In genomic region chr17:28643979-28644781, GRCh38 we compare ENCODE assay signal across 8 cellular contexts. TPM values are rescaled to one million over a fixed set of nuclear protein-coding genes. Genes with fewer than 3 reads are reported as not detected.
DNase-seq lines count a peak whose midpoint lies in the region; ATAC-seq and TF ChIP-seq lines count a peak whose summit lies in the region.

No MANE protein-coding gene starts in this region.

- peaks cover 8% of the 10 kb centered on the region for H3K36me3 ChIP-seq in colonic mucosa

- H3K27me3 Mint-ChIP-seq in CD4-positive, alpha-beta T cell: no peaks in the 10 kb centered on the region
- H3K27me3 Mint-ChIP-seq in T-cell: no peaks in the 10 kb centered on the region
- H3K27me3 Mint-ChIP-seq in stimulated activated memory B cell treated with anti-CD40 and anti-IgM and Interleukin-4, amounts not matched to agents 10 μg/mL and 1 μg/mL and 100 μg/mL, for 72 hours: no peaks in the 10 kb centered on the region

- POLR2A ChIA-PET in CD4-positive, alpha-beta T cell (lab: Charles Lee): interaction anchor here (0.6 to 8.1 kb wide), 15 partner anchors 18 to 604 kb away, joined by 3 to 115 read pairs (median 8); partner anchors contain the start of genes ALDOC, NEK8, PHF12 and PIGS
- POLR2A ChIA-PET in T-cell (lab: Charles Lee): interaction anchor here (0.5 to 1.0 kb wide), 2 partner anchors 18 to 266 kb away, joined by 3 to 9 read pairs; partner anchors contain the start of genes SDF2 (in 1 of the 2) and SUPT6H (in 1 of the 2)

- H3K4me3 ChIP-seq in colonic mucosa: peak overlapping the region; percentile 83

- intact Hi-C loops in CD4-positive, alpha-beta T cell (cut with DNase I, micrococcal nuclease): loop anchor here in 1 of 2 experiments (2.0 to 10.0 kb wide), 3 partner anchors 45 to 309 kb away; partner anchors contain the start of genes ALDOC, IFT20, SPAG5 and TNFAIP1
- intact Hi-C loops in colonic mucosa (cut with DNase I) (loop anchor here (5.0 to 10.0 kb wide), 2 partner anchors 47 to 81 kb away; partner anchors contain the start of genes NEK8, SPAG5 and TLCD1), posterior vena cava (cut with DNase I) (loop anchor here in 1 of 2 donors (5.0 kb wide), 1 partner anchor 1468 kb away; no protein-coding TSS in a partner anchor)

- no peaks in the 10 kb centered on the region for H3K9me3 ChIP-seq in CD4-positive, alpha-beta T cell (ENCODE audit: control insufficient read depth, low read length)
- H3K9me3 ChIP-seq in colonic mucosa: no peaks in the 10 kb centered on the region

- no peaks in the 10 kb centered on the region for H3K9me3 Mint-ChIP-seq in CD4-positive, alpha-beta T cell
- no peaks in the 10 kb centered on the region for H3K9me3 Mint-ChIP-seq in T-cell
- no peaks in the 10 kb centered on the region for H3K9me3 Mint-ChIP-seq in stimulated activated memory B cell treated with anti-CD40 and anti-IgM and Interleukin-4, amounts not matched to agents 10 μg/mL and 1 μg/mL and 100 μg/mL, for 72 hours

- H3K4me1 Mint-ChIP-seq in CD4-positive, alpha-beta T cell (ENCODE audit: low read depth): peaks cover 45% of the 10 kb centered on the region
- peaks cover 39 to 48% (median 43%) of the 10 kb centered on the region in 3 donors for H3K4me1 Mint-ChIP-seq in T-cell
- H3K4me1 Mint-ChIP-seq in stimulated activated memory B cell treated with anti-CD40 and anti-IgM and Interleukin-4, amounts not matched to agents 10 μg/mL and 1 μg/mL and 100 μg/mL, for 72 hours: peaks cover 37% of the 10 kb centered on the region

- H3K4me3 Mint-ChIP-seq in CD4-positive, alpha-beta T cell: peak overlapping the region; percentile 93
- peak overlapping the region; percentile 85 to 94 (median 92) for H3K4me3 Mint-ChIP-seq in T-cell
- peak overlapping the region; percentile 92 for H3K4me3 Mint-ChIP-seq in stimulated activated memory B cell treated with anti-CD40 and anti-IgM and Interleukin-4, amounts not matched to agents 10 μg/mL and 1 μg/mL and 100 μg/mL, for 72 hours

- peak overlapping the region; percentile 96 for H3K27ac Mint-ChIP-seq in CD4-positive, alpha-beta T cell
- peak overlapping the region; percentile 88 to 91 for H3K27ac Mint-ChIP-seq in T-cell
- H3K27ac Mint-ChIP-seq in stimulated activated memory B cell treated with anti-CD40 and anti-IgM and Interleukin-4, amounts not matched to agents 10 μg/mL and 1 μg/mL and 100 μg/mL, for 72 hours: peak overlapping the region; percentile 90

- no peak for TF ChIP-seq CTCF in CD4-positive, alpha-beta T cell (IDR thresholded peaks at IDR 0.05)
- TF ChIP-seq CTCF in LNCAP (IDR thresholded peaks at IDR 0.05) (peak; percentile 36; the same call in 1 of the 2 replicates), colonic mucosa (IDR thresholded peaks at IDR 0.05) (peak; percentile 63)

- H3K9ac ChIP-seq in colonic mucosa (ENCODE audit: low read depth in 2 of 2, low read length in 2 of 2): peak overlapping the region; percentile 77 to 95

- peak overlapping the region; percentile 76 for H3K27ac ChIP-seq in CD4-positive, alpha-beta T cell (ENCODE audit: low read depth, low read length)
- H3K27ac ChIP-seq in colonic mucosa (peak overlapping the region; percentile 97), layer of hippocampus (ENCODE audit: low read depth, low read length) (peak overlapping the region; percentile 77)

- ATAC-seq in CD4-positive, alpha-beta T cell (ENCODE audit: poor library complexity): no peak
- ATAC-seq in GM19023 (IDR thresholded peaks at IDR 0.05; ENCODE audit: unreplicated experiment) (peak; percentile 10), T-cell (replicated peaks in 1 of 4) (no peak)
- peak; percentile 27 for ATAC-seq in stimulated activated memory B cell treated with anti-CD40 and anti-IgM and Interleukin-4, amounts not matched to agents 10 μg/mL and 1 μg/mL and 100 μg/mL, for 72 hours

- peaks cover 7% of the 10 kb centered on the region for H3K4me1 ChIP-seq in colonic mucosa

- H3K27me3 ChIP-seq in CD4-positive, alpha-beta T cell (ENCODE audit: control insufficient read depth, insufficient read depth, low read length): no peaks in the 10 kb centered on the region
- no peaks in the 10 kb centered on the region for H3K27me3 ChIP-seq in colonic mucosa
- no peaks in the 10 kb centered on the region for H3K27me3 ChIP-seq in layer of hippocampus (ENCODE audit: control insufficient read depth, insufficient read depth, low read length)

- H3K36me3 Mint-ChIP-seq in CD4-positive, alpha-beta T cell (ENCODE audit: low read depth): peaks cover 83% of the 10 kb centered on the region
- H3K36me3 Mint-ChIP-seq in T-cell: peaks cover 31% of the 10 kb centered on the region
- H3K36me3 Mint-ChIP-seq in stimulated activated memory B cell treated with anti-CD40 and anti-IgM and Interleukin-4, amounts not matched to agents 10 μg/mL and 1 μg/mL and 100 μg/mL, for 72 hours: peaks cover 42% of the 10 kb centered on the region

- CTCF ChIA-PET in CD4-positive, alpha-beta T cell (lab: Charles Lee): interaction anchor here (0.9 to 3.7 kb wide), 6 partner anchors 10 to 480 kb away, joined by 3 to 27 read pairs (median 3); partner anchors contain the start of genes ALDOC, NEK8, SDF2 and SUPT6H
- CTCF ChIA-PET in T-cell (lab: Charles Lee): interaction anchor here in 1 of 2 donors (0.6 to 4.8 kb wide), 3 partner anchors 18 to 106 kb away, joined by 3 to 63 read pairs (median 5); partner anchors contain the start of genes SDF2 and SUPT6H

- peak in 3 of 10 experiments; percentile 12 to 38 (median 13) for DNase-seq in CD4-positive, alpha-beta T cell
- peak in 7 of 34 experiments; percentile 3 to 33 (median 8) for DNase-seq in T-cell
- peak; percentile 60 for DNase-seq in colonic mucosa
- DNase-seq in posterior vena cava (ENCODE audit: low spot score): no peak

RNA-seq across cellular contexts. Expression of gene BLTP2, which starts 0.8 kb away (rescaled TPM):
- 100 to 1,000 TPM; 120 to 124 TPM for total RNA-seq in CD4-positive, alpha-beta T cell
- total RNA-seq in T-cell: 100 to 1,000 TPM; 129 to 156 (median 138) TPM
- total RNA-seq in colonic mucosa: 100 to 1,000 TPM; 114 to 202 TPM
- 100 to 1,000 TPM; 105 to 120 TPM for total RNA-seq in posterior vena cava

RNA-seq across cellular contexts. Expression of gene SDF2, which starts 17.5 kb away (rescaled TPM):
- total RNA-seq in CD4-positive, alpha-beta T cell: 10 to 100 TPM; 30.3 to 32.0 TPM
- total RNA-seq in T-cell (10 to 100 TPM; 25.3 to 45.8 (median 43.9) TPM), colonic mucosa (10 to 100 TPM; 50.7 to 56.4 TPM), posterior vena cava (10 to 100 TPM; 30.7 to 33.5 TPM)

RNA-seq across cellular contexts. Expression of gene SUPT6H, which starts 17.8 kb away (rescaled TPM):
- 100 to 1,000 TPM; 149 to 151 TPM for total RNA-seq in CD4-positive, alpha-beta T cell
- 100 to 1,000 TPM in 2 of 5 donors, 10 to 100 TPM in 3; 89.2 to 129 (median 95.7) TPM for total RNA-seq in T-cell
- 10 to 100 TPM; 40.1 to 47.1 TPM for total RNA-seq in colonic mucosa
- total RNA-seq in posterior vena cava: 10 to 100 TPM; 54.4 to 57.6 TPM

RNA-seq across cellular contexts. Expression of gene RSKR, which starts 30.2 kb away (rescaled TPM):
- 10 to 100 TPM; 13.7 to 14.8 TPM for total RNA-seq in CD4-positive, alpha-beta T cell
- 10 to 100 TPM; 14.2 to 26.1 (median 21.9) TPM for total RNA-seq in T-cell
- 10 to 100 TPM in 1 of 2 donors, 1 to 10 TPM in 1; 3.2 to 16.2 TPM for total RNA-seq in colonic mucosa
- total RNA-seq in posterior vena cava: 10 to 100 TPM in 1 of 2 donors, 1 to 10 TPM in 1; 4.7 to 10.1 TPM

RNA-seq across cellular contexts. Expression of gene SPAG5, which starts 45.4 kb away (rescaled TPM):
- total RNA-seq in CD4-positive, alpha-beta T cell: 10 to 100 TPM; 15.4 to 17.0 TPM
- total RNA-seq in T-cell (10 to 100 TPM in 3 of 5 donors, 1 to 10 TPM in 2; 7.7 to 26.5 (median 10.3) TPM), colonic mucosa (10 to 100 TPM; 25.6 to 81.8 TPM), posterior vena cava (1 to 10 TPM; 1.8 to 1.9 TPM)

Comparison
In these comparisons a context has a peak if more than half of its experiments do, and no peak if none do; other contexts are left out.
1. ATAC-seq: peak in GM19023 (single experiment) and stimulated activated memory B cell treated with anti-CD40 and anti-IgM and Interleukin-4, amounts not matched to agents 10 μg/mL and 1 μg/mL and 100 μg/mL, for 72 hours (single experiment); none in CD4-positive, alpha-beta T cell (single experiment) and T-cell (0 of 4).
2. Peak in every context shown above with its lines, with median percentiles within 50 percentile points of each other: H3K27ac ChIP-seq, H3K27ac Mint-ChIP-seq and H3K4me3 Mint-ChIP-seq.